In the genomic region with DNA sequence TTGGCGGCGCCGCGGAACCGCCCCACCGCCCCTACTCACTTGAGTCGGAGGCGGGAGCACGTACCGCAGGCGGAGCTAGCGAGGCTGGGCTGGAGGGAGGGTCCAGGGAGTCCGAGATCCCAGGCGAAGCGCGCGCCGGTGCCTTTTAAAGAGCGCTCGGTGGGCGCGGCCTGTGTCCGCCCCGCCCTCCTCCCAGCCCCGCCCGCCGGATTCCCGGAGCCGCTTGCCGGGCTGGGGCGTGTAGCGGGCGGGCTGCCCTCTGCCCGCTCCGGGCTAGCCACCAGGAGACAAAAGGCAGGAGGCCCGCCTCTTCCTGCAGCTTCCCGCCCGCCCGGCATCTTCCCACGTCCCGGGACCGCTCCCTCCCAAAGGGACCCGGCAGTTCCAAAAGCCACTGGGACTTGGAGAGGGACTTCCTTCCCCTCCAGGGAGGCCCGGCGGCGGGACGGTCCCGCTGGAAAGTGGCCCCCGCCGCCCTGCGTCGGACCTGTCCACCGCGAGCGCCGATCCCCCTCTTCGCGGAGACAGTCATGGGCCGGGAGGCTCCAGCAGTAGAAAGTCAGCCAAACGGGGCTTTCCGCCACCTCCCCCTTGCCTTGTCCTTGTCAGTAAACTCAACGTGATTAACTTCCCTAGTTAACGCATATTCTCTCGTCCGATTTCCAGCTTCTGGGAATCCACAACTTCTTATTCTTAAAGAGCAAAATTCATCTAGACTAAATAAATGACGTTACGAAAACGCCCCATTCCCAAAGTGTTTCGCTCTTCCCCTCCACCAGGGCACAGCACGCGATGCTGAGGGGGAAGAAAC, we compare ENCODE assay signal across 1 cellular context.
TF ChIP-seq lines count a peak whose summit lies in the region.

A gene (minus strand): TSS at position 121 of the 811 bp plus-strand sequence. CDS start 12,759 bp downstream, outside the sequence.

TF ChIP-seq in GM23338, 12 proteins besides CTCF, POLR2A, EP300 and RAD21 (continued from another document):
- TF ChIP-seq, protein P1, sequence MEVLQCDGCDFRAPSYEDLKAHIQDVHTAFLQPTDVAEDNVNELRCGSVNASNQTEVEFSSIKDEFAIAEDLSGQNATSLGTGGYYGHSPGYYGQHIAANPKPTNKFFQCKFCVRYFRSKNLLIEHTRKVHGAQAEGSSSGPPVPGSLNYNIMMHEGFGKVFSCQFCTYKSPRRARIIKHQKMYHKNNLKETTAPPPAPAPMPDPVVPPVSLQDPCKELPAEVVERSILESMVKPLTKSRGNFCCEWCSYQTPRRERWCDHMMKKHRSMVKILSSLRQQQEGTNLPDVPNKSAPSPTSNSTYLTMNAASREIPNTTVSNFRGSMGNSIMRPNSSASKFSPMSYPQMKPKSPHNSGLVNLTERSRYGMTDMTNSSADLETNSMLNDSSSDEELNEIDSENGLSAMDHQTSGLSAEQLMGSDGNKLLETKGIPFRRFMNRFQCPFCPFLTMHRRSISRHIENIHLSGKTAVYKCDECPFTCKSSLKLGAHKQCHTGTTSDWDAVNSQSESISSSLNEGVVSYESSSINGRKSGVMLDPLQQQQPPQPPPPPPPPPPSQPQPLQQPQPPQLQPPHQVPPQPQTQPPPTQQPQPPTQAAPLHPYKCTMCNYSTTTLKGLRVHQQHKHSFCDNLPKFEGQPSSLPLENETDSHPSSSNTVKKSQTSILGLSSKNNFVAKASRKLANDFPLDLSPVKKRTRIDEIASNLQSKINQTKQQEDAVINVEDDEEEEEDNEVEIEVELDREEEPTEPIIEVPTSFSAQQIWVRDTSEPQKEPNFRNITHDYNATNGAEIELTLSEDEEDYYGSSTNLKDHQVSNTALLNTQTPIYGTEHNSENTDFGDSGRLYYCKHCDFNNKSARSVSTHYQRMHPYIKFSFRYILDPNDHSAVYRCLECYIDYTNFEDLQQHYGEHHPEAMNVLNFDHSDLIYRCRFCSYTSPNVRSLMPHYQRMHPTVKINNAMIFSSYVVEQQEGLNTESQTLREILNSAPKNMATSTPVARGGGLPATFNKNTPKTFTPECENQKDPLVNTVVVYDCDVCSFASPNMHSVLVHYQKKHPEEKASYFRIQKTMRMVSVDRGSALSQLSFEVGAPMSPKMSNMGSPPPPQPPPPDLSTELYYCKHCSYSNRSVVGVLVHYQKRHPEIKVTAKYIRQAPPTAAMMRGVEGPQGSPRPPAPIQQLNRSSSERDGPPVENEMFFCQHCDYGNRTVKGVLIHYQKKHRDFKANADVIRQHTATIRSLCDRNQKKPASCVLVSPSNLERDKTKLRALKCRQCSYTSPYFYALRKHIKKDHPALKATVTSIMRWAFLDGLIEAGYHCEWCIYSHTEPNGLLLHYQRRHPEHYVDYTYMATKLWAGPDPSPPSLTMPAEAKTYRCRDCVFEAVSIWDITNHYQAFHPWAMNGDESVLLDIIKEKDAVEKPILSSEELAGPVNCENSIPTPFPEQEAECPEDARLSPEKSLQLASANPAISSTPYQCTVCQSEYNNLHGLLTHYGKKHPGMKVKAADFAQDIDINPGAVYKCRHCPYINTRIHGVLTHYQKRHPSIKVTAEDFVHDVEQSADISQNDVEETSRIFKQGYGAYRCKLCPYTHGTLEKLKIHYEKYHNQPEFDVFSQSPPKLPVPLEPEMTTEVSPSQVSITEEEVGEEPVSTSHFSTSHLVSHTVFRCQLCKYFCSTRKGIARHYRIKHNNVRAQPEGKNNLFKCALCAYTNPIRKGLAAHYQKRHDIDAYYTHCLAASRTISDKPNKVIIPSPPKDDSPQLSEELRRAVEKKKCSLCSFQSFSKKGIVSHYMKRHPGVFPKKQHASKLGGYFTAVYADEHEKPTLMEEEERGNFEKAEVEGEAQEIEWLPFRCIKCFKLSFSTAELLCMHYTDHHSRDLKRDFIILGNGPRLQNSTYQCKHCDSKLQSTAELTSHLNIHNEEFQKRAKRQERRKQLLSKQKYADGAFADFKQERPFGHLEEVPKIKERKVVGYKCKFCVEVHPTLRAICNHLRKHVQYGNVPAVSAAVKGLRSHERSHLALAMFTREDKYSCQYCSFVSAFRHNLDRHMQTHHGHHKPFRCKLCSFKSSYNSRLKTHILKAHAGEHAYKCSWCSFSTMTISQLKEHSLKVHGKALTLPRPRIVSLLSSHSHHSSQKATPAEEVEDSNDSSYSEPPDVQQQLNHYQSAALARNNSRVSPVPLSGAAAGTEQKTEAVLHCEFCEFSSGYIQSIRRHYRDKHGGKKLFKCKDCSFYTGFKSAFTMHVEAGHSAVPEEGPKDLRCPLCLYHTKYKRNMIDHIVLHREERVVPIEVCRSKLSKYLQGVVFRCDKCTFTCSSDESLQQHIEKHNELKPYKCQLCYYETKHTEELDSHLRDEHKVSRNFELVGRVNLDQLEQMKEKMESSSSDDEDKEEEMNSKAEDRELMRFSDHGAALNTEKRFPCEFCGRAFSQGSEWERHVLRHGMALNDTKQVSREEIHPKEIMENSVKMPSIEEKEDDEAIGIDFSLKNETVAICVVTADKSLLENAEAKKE (CRISPR knock-in tag; IDR thresholded peaks at IDR 0.05) = no peak
- TF ChIP-seq CREB1 (CRISPR knock-in tag; IDR thresholded peaks at IDR 0.05; ENCODE audit: low read depth) = 0 out of 2 replicates have a peak, but pooled peaks have one; percentile 1
- TF ChIP-seq EZH2phosphoT487 (IDR thresholded peaks at IDR 0.05; ENCODE audit: unreplicated experiment) = no peak
- TF ChIP-seq, protein P2, sequence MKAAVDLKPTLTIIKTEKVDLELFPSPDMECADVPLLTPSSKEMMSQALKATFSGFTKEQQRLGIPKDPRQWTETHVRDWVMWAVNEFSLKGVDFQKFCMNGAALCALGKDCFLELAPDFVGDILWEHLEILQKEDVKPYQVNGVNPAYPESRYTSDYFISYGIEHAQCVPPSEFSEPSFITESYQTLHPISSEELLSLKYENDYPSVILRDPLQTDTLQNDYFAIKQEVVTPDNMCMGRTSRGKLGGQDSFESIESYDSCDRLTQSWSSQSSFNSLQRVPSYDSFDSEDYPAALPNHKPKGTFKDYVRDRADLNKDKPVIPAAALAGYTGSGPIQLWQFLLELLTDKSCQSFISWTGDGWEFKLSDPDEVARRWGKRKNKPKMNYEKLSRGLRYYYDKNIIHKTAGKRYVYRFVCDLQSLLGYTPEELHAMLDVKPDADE (IDR thresholded peaks at IDR 0.05) = no peak
- TF ChIP-seq, protein P3, sequence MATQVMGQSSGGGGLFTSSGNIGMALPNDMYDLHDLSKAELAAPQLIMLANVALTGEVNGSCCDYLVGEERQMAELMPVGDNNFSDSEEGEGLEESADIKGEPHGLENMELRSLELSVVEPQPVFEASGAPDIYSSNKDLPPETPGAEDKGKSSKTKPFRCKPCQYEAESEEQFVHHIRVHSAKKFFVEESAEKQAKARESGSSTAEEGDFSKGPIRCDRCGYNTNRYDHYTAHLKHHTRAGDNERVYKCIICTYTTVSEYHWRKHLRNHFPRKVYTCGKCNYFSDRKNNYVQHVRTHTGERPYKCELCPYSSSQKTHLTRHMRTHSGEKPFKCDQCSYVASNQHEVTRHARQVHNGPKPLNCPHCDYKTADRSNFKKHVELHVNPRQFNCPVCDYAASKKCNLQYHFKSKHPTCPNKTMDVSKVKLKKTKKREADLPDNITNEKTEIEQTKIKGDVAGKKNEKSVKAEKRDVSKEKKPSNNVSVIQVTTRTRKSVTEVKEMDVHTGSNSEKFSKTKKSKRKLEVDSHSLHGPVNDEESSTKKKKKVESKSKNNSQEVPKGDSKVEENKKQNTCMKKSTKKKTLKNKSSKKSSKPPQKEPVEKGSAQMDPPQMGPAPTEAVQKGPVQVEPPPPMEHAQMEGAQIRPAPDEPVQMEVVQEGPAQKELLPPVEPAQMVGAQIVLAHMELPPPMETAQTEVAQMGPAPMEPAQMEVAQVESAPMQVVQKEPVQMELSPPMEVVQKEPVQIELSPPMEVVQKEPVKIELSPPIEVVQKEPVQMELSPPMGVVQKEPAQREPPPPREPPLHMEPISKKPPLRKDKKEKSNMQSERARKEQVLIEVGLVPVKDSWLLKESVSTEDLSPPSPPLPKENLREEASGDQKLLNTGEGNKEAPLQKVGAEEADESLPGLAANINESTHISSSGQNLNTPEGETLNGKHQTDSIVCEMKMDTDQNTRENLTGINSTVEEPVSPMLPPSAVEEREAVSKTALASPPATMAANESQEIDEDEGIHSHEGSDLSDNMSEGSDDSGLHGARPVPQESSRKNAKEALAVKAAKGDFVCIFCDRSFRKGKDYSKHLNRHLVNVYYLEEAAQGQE (IDR thresholded peaks at IDR 0.05; ENCODE audit: unreplicated experiment) = no peak
- no peak for TF ChIP-seq EZH2 (IDR thresholded peaks at IDR 0.05; ENCODE audit: low read depth, unreplicated experiment)
